13 cellular contexts compared by ENCODE assay signal in genomic region chr13:102970542-102970941, GRCh38.
DNase-seq lines count a peak whose midpoint lies in the region; ATAC-seq, FAIRE-seq and TF ChIP-seq lines count a peak whose summit lies in the region.
"Had no signal": no experiment of that assay in that cellular context is flagged by ENCODE, and none has a peak within 500 bp of the region (broad histone marks: within the 10 kb centered on the region; RNA-seq: fewer than 3 reads in every experiment).

No MANE protein-coding gene starts in this region.

- H3K27me3 Mint-ChIP-seq in natural killer cell (ENCODE audit: low read depth in 2 of 2): no peaks in the 10 kb centered on the region

- H3K9me3 ChIP-seq in trophoblast cell (ENCODE audit: insufficient read depth, low read depth, low read length): no peaks in the 10 kb centered on the region

- H3K27ac Mint-ChIP-seq in natural killer cell: no peak overlapping the region
- H3K27ac Mint-ChIP-seq: activated naive CD8-positive, alpha-beta T cell had no signal

- no CpG with 5 or more reads among the region's 2 CpGs for WGBS in trophoblast cell (ENCODE audit: extremely low coverage, insufficient coverage, insufficient read length)

- H3K27me3 ChIP-seq in trophoblast cell (ENCODE audit: insufficient read depth, low read length): no peaks in the 10 kb centered on the region

- peak; percentile 8 for DNase-seq in GM12891 (ENCODE audit: insufficient read length, low spot score)
- no peak for DNase-seq in natural killer cell
- no peak for DNase-seq in NCI-H2029 (lab: John Stamatoyannopoulos, UW)
- no peak for DNase-seq in NCI-H748 treated with DMSO at 0.1 percent for 48 hours (lab: John Stamatoyannopoulos, UW)
- no peak for DNase-seq in trophoblast cell
- DNase-seq: activated CD4-positive, alpha-beta T cell treated with anti-CD3 and anti-CD28 coated beads, Interleukin-2, amount 50 U/mL, for 1 hour; head of caudate nucleus; NCI-H2029 treated with DMSO at 0.1 percent for 48 hours; right cardiac atrium had no signal

- H3K4me2 ChIP-seq in trophoblast cell (ENCODE audit: low read length): no peak overlapping the region

- H4K8ac ChIP-seq in trophoblast cell (ENCODE audit: low read depth, low read length): no peak overlapping the region

- no peak overlapping the region for H3K4ac ChIP-seq in trophoblast cell (ENCODE audit: low read depth, low read length)

- H3K4me3 ChIP-seq in trophoblast cell (ENCODE audit: low read depth, low read length): no peak overlapping the region

- ATAC-seq in GM19351 (IDR thresholded peaks at IDR 0.05; ENCODE audit: unreplicated experiment) (peak; percentile 93), HG02763 (IDR thresholded peaks at IDR 0.05; ENCODE audit: unreplicated experiment) (peak; percentile 98), HG03460 (IDR thresholded peaks at IDR 0.05; ENCODE audit: unreplicated experiment) (peak; percentile 97), natural killer cell (no peak)
- ATAC-seq: right cardiac atrium had no signal

- TF ChIP-seq CTCF in natural killer cell (IDR thresholded peaks at IDR 0.05): no peak

- H3K36me3 Mint-ChIP-seq in natural killer cell: no peaks in the 10 kb centered on the region
- H3K36me3 Mint-ChIP-seq: activated naive CD8-positive, alpha-beta T cell had no signal

- H4K12ac ChIP-seq in trophoblast cell (ENCODE audit: low read depth, low read length): no peak overlapping the region

- H3K79me2 ChIP-seq in trophoblast cell (ENCODE audit: control insufficient read depth, insufficient read depth, low read length, poor library complexity): no peaks in the 10 kb centered on the region

- H4K91ac ChIP-seq in trophoblast cell (ENCODE audit: low read depth, low read length): no peak overlapping the region

- no peak overlapping the region for H2BK5ac ChIP-seq in trophoblast cell (ENCODE audit: low read depth, low read length, poor library complexity)

- no peak overlapping the region for H3K18ac ChIP-seq in trophoblast cell (ENCODE audit: low read length)

- H3K79me1 ChIP-seq in trophoblast cell (ENCODE audit: low read length): no peaks in the 10 kb centered on the region

- H3K4me3 Mint-ChIP-seq in natural killer cell: no peak overlapping the region
- H3K4me3 Mint-ChIP-seq: activated naive CD8-positive, alpha-beta T cell had no signal

- no peak overlapping the region for H2AFZ ChIP-seq in trophoblast cell (ENCODE audit: insufficient read depth, low read length, poor library complexity)

- no peak overlapping the region for H3K9ac ChIP-seq in trophoblast cell (ENCODE audit: low read length)

- no peaks in the 10 kb centered on the region for H3K9me3 Mint-ChIP-seq in natural killer cell

- no peak overlapping the region for H2BK12ac ChIP-seq in trophoblast cell (ENCODE audit: low read length)

- no peaks in the 10 kb centered on the region for H3K36me3 ChIP-seq in trophoblast cell (ENCODE audit: control insufficient read depth in 1 of 2, insufficient read depth in 2 of 2, low read length in 2 of 2)

- intact Hi-C loops in natural killer cell (cut with micrococcal nuclease): no loop called here

- no peaks in the 10 kb centered on the region for H3K4me1 ChIP-seq in trophoblast cell (ENCODE audit: control insufficient read depth in 1 of 2, insufficient read depth in 2 of 2, low read length in 2 of 2)

- no peak overlapping the region for H3K23ac ChIP-seq in trophoblast cell (ENCODE audit: low read length)

- no peak overlapping the region for H3K14ac ChIP-seq in trophoblast cell (ENCODE audit: low read length)

- TF ChIP-seq POLR2A in GM12891 (IDR thresholded peaks at IDR 0.05; ENCODE audit: low read depth, low read length): no peak

- peak; percentile 93 for FAIRE-seq in GM12891 (lab: Jason Lieb, UNC)

- H3K4me1 Mint-ChIP-seq in natural killer cell: no peaks in the 10 kb centered on the region

- H2AK5ac ChIP-seq in trophoblast cell (ENCODE audit: low read length): no peak overlapping the region

- no peak overlapping the region for H2BK120ac ChIP-seq in trophoblast cell (ENCODE audit: insufficient read depth, low read length, poor library complexity)

- H3K27ac ChIP-seq in trophoblast cell (ENCODE audit: low read depth, low read length): no peak overlapping the region

TF ChIP-seq in GM12891, 5 proteins besides CTCF, POLR2A, EP300 and RAD21:
- TF ChIP-seq TAF1 (IDR thresholded peaks at IDR 0.05; ENCODE audit: low read depth, low read length) (no peak), POU2F2 (IDR thresholded peaks at IDR 0.05; ENCODE audit: low read depth, low read length) (no peak), PAX5 (IDR thresholded peaks at IDR 0.05; ENCODE audit: insufficient read depth, low read length, severe bottlenecking) (no peak), POLR2AphosphoS5 (IDR thresholded peaks at IDR 0.05; ENCODE audit: low read depth, low read length) (no peak), SPI1 (IDR thresholded peaks at IDR 0.05; ENCODE audit: low read depth, low read length) (no peak)
TF ChIP-seq in GM12891: peak in this region for 0.

Comparison
In these comparisons a context has a peak if more than half of its experiments do, and no peak if none do; other contexts are left out.
1. ATAC-seq: peak in GM19351 (single experiment), HG02763 (single experiment) and HG03460 (single experiment); none in natural killer cell (0 of 3).